ENCODE assay signal across 1 cellular context in the genomic region with DNA sequence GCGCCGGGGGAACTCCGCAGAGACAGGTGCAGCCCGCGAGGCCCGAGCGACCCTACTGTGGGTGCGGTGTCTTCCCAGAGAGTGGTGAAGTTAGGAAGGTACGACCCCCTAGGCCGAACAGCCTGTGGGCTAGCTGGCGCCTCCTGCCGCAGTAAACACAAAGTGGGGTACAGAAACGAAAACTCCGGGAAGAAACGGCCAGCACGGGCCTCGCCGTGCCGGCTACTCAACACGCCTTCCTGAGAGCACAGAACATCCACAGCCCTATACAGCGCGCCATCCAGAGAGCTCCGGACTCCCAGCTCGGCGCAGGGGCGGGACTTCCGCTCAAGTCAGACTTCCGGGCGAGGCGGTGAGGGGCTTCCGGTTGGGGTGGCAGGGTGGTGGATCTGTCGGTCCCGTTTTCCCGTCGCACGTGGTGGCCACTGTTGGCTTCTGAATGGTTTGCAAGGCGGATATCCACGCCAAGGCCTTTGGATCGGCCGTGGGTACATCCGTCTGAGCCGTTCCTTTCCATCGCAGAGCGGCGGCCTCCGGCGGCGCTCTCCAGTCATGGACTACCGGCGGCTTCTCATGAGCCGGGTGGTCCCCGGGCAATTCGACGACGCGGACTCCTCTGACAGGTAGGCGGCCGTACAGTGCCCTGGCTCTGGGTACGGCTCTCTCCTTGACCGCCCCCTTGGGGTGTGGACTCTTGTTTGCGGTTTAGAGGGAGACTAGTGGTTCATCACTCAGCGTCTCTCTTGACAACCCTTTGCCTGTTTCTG.
TF ChIP-seq lines count a peak whose summit lies in the region.

Gene CAGE1 (minus strand): TSS at position 292 of the 767 bp plus-strand sequence. CDS start 2,569 bp downstream, outside the sequence.
Gene RIOK1 (plus strand): TSS at position 358 of the 767 bp plus-strand sequence. CDS start 195 bp downstream, at position 553.

TF ChIP-seq in GM12878, 131 proteins besides CTCF, POLR2A, EP300 and RAD21 (continued from another document and continues in another):
- TF ChIP-seq, protein P1, sequence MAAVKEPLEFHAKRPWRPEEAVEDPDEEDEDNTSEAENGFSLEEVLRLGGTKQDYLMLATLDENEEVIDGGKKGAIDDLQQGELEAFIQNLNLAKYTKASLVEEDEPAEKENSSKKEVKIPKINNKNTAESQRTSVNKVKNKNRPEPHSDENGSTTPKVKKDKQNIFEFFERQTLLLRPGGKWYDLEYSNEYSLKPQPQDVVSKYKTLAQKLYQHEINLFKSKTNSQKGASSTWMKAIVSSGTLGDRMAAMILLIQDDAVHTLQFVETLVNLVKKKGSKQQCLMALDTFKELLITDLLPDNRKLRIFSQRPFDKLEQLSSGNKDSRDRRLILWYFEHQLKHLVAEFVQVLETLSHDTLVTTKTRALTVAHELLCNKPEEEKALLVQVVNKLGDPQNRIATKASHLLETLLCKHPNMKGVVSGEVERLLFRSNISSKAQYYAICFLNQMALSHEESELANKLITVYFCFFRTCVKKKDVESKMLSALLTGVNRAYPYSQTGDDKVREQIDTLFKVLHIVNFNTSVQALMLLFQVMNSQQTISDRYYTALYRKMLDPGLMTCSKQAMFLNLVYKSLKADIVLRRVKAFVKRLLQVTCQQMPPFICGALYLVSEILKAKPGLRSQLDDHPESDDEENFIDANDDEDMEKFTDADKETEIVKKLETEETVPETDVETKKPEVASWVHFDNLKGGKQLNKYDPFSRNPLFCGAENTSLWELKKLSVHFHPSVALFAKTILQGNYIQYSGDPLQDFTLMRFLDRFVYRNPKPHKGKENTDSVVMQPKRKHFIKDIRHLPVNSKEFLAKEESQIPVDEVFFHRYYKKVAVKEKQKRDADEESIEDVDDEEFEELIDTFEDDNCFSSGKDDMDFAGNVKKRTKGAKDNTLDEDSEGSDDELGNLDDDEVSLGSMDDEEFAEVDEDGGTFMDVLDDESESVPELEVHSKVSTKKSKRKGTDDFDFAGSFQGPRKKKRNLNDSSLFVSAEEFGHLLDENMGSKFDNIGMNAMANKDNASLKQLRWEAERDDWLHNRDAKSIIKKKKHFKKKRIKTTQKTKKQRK (IDR thresholded peaks at IDR 0.05; ENCODE audit: low read depth, low read length), result no peak
- TF ChIP-seq E2F4 (IDR thresholded peaks at IDR 0.05; ENCODE audit: low read depth, low read length) (0 out of 2 replicates have a peak, but pooled peaks have one; percentile 32), PRDM15 (CRISPR knock-in tag; IDR thresholded peaks at IDR 0.05) (no peak), SKIL (IDR thresholded peaks at IDR 0.05; ENCODE audit: low read depth, poor library complexity, severe bottlenecking) (no peak), SMC3 (IDR thresholded peaks at IDR 0.05; ENCODE audit: borderline replicate concordance, low read length) (0 out of 2 replicates have a peak, but pooled peaks have one; percentile 1), MTA3 (IDR thresholded peaks at IDR 0.05; ENCODE audit: borderline replicate concordance, low read length) (peak; percentile 50; the same call in 1 of the 2 replicates), GATAD2B (conservative IDR thresholded peaks at IDR 0.05; ENCODE audit: low read depth) (peak; percentile 86), ZBED1 (IDR thresholded peaks at IDR 0.05; ENCODE audit: borderline replicate concordance) (peak; percentile 49; the same call in 1 of the 2 replicates), MYB (IDR thresholded peaks at IDR 0.05; ENCODE audit: borderline replicate concordance, low read depth, low read length) (no peak), RBBP5 (conservative IDR thresholded peaks at IDR 0.05) (no peak), E4F1 (IDR thresholded peaks at IDR 0.05; ENCODE audit: borderline replicate concordance, partially characterized antibody) (peak; percentile 48), BRCA1 (IDR thresholded peaks at IDR 0.05; ENCODE audit: low read depth, low read length) (no peak), BCL11A (IDR thresholded peaks at IDR 0.05; ENCODE audit: low read depth, low read length) (no peak), HSF1 (IDR thresholded peaks at IDR 0.05; ENCODE audit: low read depth, low read length) (no peak), BHLHE40 (IDR thresholded peaks at IDR 0.05; ENCODE audit: borderline replicate concordance in 1 of 2, low read depth in 2 of 2, low read length in 1 of 2) (peak; percentile 64 to 82; a peak in 3 of 4 replicates), JUND (IDR thresholded peaks at IDR 0.05; ENCODE audit: low read depth, low read length) (no peak), WRNIP1 (IDR thresholded peaks at IDR 0.05; ENCODE audit: borderline replicate concordance, low read depth, low read length) (no peak), TBL1XR1 (IDR thresholded peaks at IDR 0.05; ENCODE audit: low read depth, low read length) (0 out of 2 replicates have a peak, but pooled peaks have one; percentile 11)
- TF ChIP-seq, protein P2, sequence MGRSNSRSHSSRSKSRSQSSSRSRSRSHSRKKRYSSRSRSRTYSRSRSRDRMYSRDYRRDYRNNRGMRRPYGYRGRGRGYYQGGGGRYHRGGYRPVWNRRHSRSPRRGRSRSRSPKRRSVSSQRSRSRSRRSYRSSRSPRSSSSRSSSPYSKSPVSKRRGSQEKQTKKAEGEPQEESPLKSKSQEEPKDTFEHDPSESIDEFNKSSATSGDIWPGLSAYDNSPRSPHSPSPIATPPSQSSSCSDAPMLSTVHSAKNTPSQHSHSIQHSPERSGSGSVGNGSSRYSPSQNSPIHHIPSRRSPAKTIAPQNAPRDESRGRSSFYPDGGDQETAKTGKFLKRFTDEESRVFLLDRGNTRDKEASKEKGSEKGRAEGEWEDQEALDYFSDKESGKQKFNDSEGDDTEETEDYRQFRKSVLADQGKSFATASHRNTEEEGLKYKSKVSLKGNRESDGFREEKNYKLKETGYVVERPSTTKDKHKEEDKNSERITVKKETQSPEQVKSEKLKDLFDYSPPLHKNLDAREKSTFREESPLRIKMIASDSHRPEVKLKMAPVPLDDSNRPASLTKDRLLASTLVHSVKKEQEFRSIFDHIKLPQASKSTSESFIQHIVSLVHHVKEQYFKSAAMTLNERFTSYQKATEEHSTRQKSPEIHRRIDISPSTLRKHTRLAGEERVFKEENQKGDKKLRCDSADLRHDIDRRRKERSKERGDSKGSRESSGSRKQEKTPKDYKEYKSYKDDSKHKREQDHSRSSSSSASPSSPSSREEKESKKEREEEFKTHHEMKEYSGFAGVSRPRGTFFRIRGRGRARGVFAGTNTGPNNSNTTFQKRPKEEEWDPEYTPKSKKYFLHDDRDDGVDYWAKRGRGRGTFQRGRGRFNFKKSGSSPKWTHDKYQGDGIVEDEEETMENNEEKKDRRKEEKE (IDR thresholded peaks at IDR 0.05), result no peak
- TF ChIP-seq, protein P3, sequence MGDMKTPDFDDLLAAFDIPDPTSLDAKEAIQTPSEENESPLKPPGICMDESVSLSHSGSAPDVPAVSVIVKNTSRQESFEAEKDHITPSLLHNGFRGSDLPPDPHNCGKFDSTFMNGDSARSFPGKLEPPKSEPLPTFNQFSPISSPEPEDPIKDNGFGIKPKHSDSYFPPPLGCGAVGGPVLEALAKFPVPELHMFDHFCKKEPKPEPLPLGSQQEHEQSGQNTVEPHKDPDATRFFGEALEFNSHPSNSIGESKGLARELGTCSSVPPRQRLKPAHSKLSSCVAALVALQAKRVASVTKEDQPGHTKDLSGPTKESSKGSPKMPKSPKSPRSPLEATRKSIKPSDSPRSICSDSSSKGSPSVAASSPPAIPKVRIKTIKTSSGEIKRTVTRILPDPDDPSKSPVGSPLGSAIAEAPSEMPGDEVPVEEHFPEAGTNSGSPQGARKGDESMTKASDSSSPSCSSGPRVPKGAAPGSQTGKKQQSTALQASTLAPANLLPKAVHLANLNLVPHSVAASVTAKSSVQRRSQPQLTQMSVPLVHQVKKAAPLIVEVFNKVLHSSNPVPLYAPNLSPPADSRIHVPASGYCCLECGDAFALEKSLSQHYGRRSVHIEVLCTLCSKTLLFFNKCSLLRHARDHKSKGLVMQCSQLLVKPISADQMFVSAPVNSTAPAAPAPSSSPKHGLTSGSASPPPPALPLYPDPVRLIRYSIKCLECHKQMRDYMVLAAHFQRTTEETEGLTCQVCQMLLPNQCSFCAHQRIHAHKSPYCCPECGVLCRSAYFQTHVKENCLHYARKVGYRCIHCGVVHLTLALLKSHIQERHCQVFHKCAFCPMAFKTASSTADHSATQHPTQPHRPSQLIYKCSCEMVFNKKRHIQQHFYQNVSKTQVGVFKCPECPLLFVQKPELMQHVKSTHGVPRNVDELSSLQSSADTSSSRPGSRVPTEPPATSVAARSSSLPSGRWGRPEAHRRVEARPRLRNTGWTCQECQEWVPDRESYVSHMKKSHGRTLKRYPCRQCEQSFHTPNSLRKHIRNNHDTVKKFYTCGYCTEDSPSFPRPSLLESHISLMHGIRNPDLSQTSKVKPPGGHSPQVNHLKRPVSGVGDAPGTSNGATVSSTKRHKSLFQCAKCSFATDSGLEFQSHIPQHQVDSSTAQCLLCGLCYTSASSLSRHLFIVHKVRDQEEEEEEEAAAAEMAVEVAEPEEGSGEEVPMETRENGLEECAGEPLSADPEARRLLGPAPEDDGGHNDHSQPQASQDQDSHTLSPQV (IDR thresholded peaks at IDR 0.05), result no peak
- TF ChIP-seq, protein P4, sequence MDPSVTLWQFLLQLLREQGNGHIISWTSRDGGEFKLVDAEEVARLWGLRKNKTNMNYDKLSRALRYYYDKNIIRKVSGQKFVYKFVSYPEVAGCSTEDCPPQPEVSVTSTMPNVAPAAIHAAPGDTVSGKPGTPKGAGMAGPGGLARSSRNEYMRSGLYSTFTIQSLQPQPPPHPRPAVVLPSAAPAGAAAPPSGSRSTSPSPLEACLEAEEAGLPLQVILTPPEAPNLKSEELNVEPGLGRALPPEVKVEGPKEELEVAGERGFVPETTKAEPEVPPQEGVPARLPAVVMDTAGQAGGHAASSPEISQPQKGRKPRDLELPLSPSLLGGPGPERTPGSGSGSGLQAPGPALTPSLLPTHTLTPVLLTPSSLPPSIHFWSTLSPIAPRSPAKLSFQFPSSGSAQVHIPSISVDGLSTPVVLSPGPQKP (IDR thresholded peaks at IDR 0.05; ENCODE audit: low read depth, low read length), result peak; percentile 78
